Comparison of ENCODE assay signal across 8 cellular contexts in genomic region chr16:10941935-10942351, GRCh38. TPM values are rescaled to one million over a fixed set of nuclear protein-coding genes. Genes with fewer than 3 reads are reported as not detected.
DNase-seq lines count a peak whose midpoint lies in the region; ATAC-seq and TF ChIP-seq lines count a peak whose summit lies in the region.
"Not testable (repeated sequence)": the region's sequence is repeated elsewhere in the genome, so short reads cannot be mapped to it uniquely, and the experiment has no call there.

No MANE protein-coding gene starts in this region.

- in situ Hi-C loops in HAP-1 (cut with MboI; ENCODE audit: low sequenced_read_pairs) = not testable (repeated sequence)

- H3K27ac Mint-ChIP-seq in Caco-2 (ENCODE audit: unreplicated experiment) = peak overlapping the region; percentile 72
- H3K27ac Mint-ChIP-seq in neural crest cell (ENCODE audit: unreplicated experiment) = not testable (repeated sequence)

- CTCF ChIA-PET in Caco-2 (lab: Charles Lee) = interaction anchor here (0.7 to 1.0 kb wide), 4 partner anchors 11 to 205 kb away, joined by 3 to 5 read pairs (median 4); partner anchors contain the start of gene NUBP1

- H3K4me1 Mint-ChIP-seq in Caco-2 (ENCODE audit: low read depth, unreplicated experiment) (peaks cover 35% of the 10 kb centered on the region), neural crest cell (peaks cover 53% of the 10 kb centered on the region)

- H3K9ac ChIP-seq in Karpas-422 (ENCODE audit: low read length) = peak overlapping the region; percentile 96

- peak overlapping the region; percentile 51 for H3K4me3 ChIP-seq in Caco-2 (ENCODE audit: low read depth, low read length)
- peak overlapping the region; percentile 58 for H3K4me3 ChIP-seq in HAP-1
- peak overlapping the region; percentile 98 for H3K4me3 ChIP-seq in Karpas-422 (ENCODE audit: low read length)
- peak overlapping the region; percentile 70 for H3K4me3 ChIP-seq in choroid plexus epithelial cell (ENCODE audit: low read depth, low read length)
- peak overlapping the region; percentile 88 for H3K4me3 ChIP-seq in hepatocyte
- H3K4me3 ChIP-seq in thoracic aorta = peak overlapping the region; percentile 98

- H3K27me3 Mint-ChIP-seq in Caco-2 (ENCODE audit: insufficient read depth, unreplicated experiment); neural crest cell (ENCODE audit: low read depth): not testable (repeated sequence)

- H3K4me1 ChIP-seq in Caco-2 (peaks cover 30% of the 10 kb centered on the region), HAP-1 (peaks cover 32% of the 10 kb centered on the region), Karpas-422 (ENCODE audit: low read length) (peaks cover 70% of the 10 kb centered on the region), hepatocyte (ENCODE audit: insufficient read depth) (peaks cover 52% of the 10 kb centered on the region), thoracic aorta (ENCODE audit: control insufficient read depth in 1 of 2, low read depth in 2 of 2) (peaks cover 58 to 74% of the 10 kb centered on the region in 2 donors)

- not testable (repeated sequence) for H3K9me3 Mint-ChIP-seq in Caco-2 (ENCODE audit: unreplicated experiment); neural crest cell

- H3K4me3 Mint-ChIP-seq in Caco-2 (ENCODE audit: unreplicated experiment) (peak overlapping the region; percentile 95), neural crest cell (peak overlapping the region; percentile 94)

- H3K27ac ChIP-seq in Karpas-422 (ENCODE audit: low read length) (peak overlapping the region; percentile 91; the same call in 1 of the 2 replicates), hepatocyte (peak overlapping the region; percentile 83), thoracic aorta (peak overlapping the region; percentile 81 to 90)

- H3K9me2 ChIP-seq in Karpas-422 (replicated peaks; ENCODE audit: insufficient read depth, low read length); hepatocyte (replicated peaks; ENCODE audit: insufficient read depth): not testable (repeated sequence)

- H3K9me3 ChIP-seq in Caco-2; HAP-1; Karpas-422 (ENCODE audit: low read length); hepatocyte (ENCODE audit: low read depth); thoracic aorta: not testable (repeated sequence)

- intact Hi-C loops in Caco-2 (cut with micrococcal nuclease; ENCODE audit: unreplicated experiment) = not testable (repeated sequence)

- not testable (repeated sequence) for BruUV-seq in Caco-2 (replicated peaks; lab: Mats Ljungman, UMichigan)

- not testable (repeated sequence) for H3K36me3 Mint-ChIP-seq in Caco-2 (ENCODE audit: insufficient read depth, unreplicated experiment); neural crest cell (ENCODE audit: low read depth)

- not testable (repeated sequence) for H3K36me3 ChIP-seq in Caco-2 (ENCODE audit: control insufficient read depth, insufficient read depth, low read length); HAP-1 (replicated peaks); hepatocyte (replicated peaks; ENCODE audit: insufficient read depth, low read depth); thoracic aorta
- H3K36me3 ChIP-seq in Karpas-422 (ENCODE audit: insufficient read depth, low read length) = peaks cover 12% of the 10 kb centered on the region; the same call in 1 of the 2 replicates

- H2AFZ ChIP-seq in Karpas-422 (ENCODE audit: low read length) = not testable (repeated sequence)
- peak overlapping the region; percentile 67 for H2AFZ ChIP-seq in hepatocyte

- H4K20me1 ChIP-seq in Karpas-422 (ENCODE audit: insufficient read depth, low read depth, low read length) (peaks cover 25% of the 10 kb centered on the region), hepatocyte (ENCODE audit: insufficient read depth, poor library complexity, severe bottlenecking) (peaks cover 49% of the 10 kb centered on the region)

- ATAC-seq in thoracic aorta (ENCODE audit: insufficient number of reproducible peaks, low FRiP score, low read depth) = not testable (repeated sequence)

- peak overlapping the region; percentile 100 for H3K4me2 ChIP-seq in Karpas-422 (ENCODE audit: low read depth, low read length, poor library complexity, severe bottlenecking)
- peak overlapping the region; percentile 89 for H3K4me2 ChIP-seq in hepatocyte

- H3K79me2 ChIP-seq in Karpas-422 (ENCODE audit: low read length) = peaks cover 54% of the 10 kb centered on the region
- peaks cover 76% of the 10 kb centered on the region for H3K79me2 ChIP-seq in hepatocyte

- DNase-seq in Caco-2 (peak in 1 of 2 experiments; percentile 25), Karpas-422 (peak; percentile 58), neural crest cell (ENCODE audit: low read depth, low spot score) (peak; percentile 20)
- DNase-seq in HAP-1 (ENCODE audit: low spot score in 2 of 2); choroid plexus epithelial cell (ENCODE audit: low read depth); hepatocyte (ENCODE audit: low spot score); thoracic aorta (ENCODE audit: low spot score): not testable (repeated sequence)
- peak; percentile 21 for DNase-seq in activated CD4-positive, alpha-beta T cell treated with anti-CD3 and anti-CD28 coated beads for 48 hours

- TF ChIP-seq CTCF in Caco-2 (IDR thresholded peaks at IDR 0.05; ENCODE audit: insufficient read depth in 1 of 2, low read depth in 1 of 2, low read length in 1 of 2, severe bottlenecking in 1 of 2, unreplicated experiment in 1 of 2); choroid plexus epithelial cell (conservative IDR thresholded peaks at IDR 0.05; ENCODE audit: low read depth, low read length); hepatocyte (IDR thresholded peaks at IDR 0.05; ENCODE audit: poor library complexity); neural crest cell (conservative IDR thresholded peaks at IDR 0.05); thoracic aorta (IDR thresholded peaks at IDR 0.05): not testable (repeated sequence)

- not testable (repeated sequence) for H3K27me3 ChIP-seq in Caco-2 (replicated peaks; ENCODE audit: control insufficient read depth, insufficient read depth, low read length); HAP-1 (ENCODE audit: low read depth); Karpas-422 (ENCODE audit: low read length); hepatocyte; thoracic aorta (replicated peaks; ENCODE audit: insufficient read depth)

- under 1% methylated on average over 20 of the region's 52 CpGs for WGBS in hepatocyte (ENCODE audit: low lambda C conversion rate, missing lambda C conversion rate)

- POLR2A ChIA-PET in Caco-2 (lab: Charles Lee) = interaction anchor here (0.6 to 1.0 kb wide), 9 partner anchors 9 to 1483 kb away, joined by 3 to 5 read pairs (median 3); no protein-coding TSS in a partner anchor

RNA-seq across cellular contexts. Expression of gene DEXI, which starts 0.3 kb away (rescaled TPM):
- total RNA-seq in Caco-2 (2022) = 23.0 and 23.7 TPM in 2 replicates
- total RNA-seq in Karpas-422 (2014; rRNA removed; shearing (Covaris generic); ENCODE audit: low replicate concordance) = 40.7 and 59.7 TPM in 2 replicates
- total RNA-seq in hepatocyte = 51.6 and 53.7 TPM in 2 replicates
- polyA plus RNA-seq in hepatocyte = 68.9 and 82.4 TPM in 2 replicates
- total RNA-seq in neural crest cell = 35.6 and 38.3 TPM in 2 replicates
- 100 to 1,000 TPM; 120 to 157 TPM for total RNA-seq in thoracic aorta

RNA-seq across cellular contexts. Expression of gene CLEC16A, which starts 2.4 kb away (rescaled TPM):
- total RNA-seq in Caco-2 (2022) = 27.0 and 27.9 TPM in 2 replicates
- 14.4 and 17.4 TPM in 2 replicates for total RNA-seq in Karpas-422 (2014; rRNA removed; shearing (Covaris generic); ENCODE audit: low replicate concordance)
- 19.7 and 22.6 TPM in 2 replicates for total RNA-seq in hepatocyte
- polyA plus RNA-seq in hepatocyte = 22.3 and 29.0 TPM in 2 replicates
- 21.3 and 26.0 TPM in 2 replicates for total RNA-seq in neural crest cell
- 10 to 100 TPM; 46.6 to 47.6 TPM for total RNA-seq in thoracic aorta
